Comparison of ENCODE assay signal across 1 cellular context in the genomic region with DNA sequence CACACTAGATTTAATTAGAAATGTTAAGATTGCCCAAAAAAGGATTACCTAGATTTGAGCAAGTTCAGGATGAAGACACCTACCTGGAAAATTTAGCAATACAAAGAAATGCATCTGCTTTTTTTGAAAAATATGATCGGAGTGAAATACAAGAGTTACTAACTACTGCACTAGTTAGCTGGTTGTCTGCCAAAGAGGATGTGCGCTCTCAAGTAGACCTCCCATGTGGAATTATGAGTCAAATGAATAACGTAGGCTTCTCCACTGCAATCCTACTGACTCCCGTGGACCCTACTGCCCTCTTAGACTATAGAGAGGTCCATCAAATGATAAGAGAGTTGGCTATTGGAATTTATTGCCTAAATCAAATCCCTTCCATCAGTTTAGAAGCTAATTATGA.
TF ChIP-seq lines count a peak whose summit lies in the region.

No MANE protein-coding gene starts in this region.

TF ChIP-seq in SK-N-SH treated with all-trans-retinoic acid at 6 μM for 48 hours, 23 proteins besides CTCF, POLR2A, EP300 and RAD21 (continued from another document):
- TF ChIP-seq, protein P1, sequence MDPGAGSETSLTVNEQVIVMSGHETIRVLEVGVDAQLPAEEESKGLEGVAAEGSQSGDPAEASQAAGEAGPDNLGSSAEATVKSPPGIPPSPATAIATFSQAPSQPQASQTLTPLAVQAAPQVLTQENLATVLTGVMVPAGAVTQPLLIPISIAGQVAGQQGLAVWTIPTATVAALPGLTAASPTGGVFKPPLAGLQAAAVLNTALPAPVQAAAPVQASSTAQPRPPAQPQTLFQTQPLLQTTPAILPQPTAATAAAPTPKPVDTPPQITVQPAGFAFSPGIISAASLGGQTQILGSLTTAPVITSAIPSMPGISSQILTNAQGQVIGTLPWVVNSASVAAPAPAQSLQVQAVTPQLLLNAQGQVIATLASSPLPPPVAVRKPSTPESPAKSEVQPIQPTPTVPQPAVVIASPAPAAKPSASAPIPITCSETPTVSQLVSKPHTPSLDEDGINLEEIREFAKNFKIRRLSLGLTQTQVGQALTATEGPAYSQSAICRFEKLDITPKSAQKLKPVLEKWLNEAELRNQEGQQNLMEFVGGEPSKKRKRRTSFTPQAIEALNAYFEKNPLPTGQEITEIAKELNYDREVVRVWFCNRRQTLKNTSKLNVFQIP (CRISPR knock-in tag; IDR thresholded peaks at IDR 0.05; ENCODE audit: borderline replicate concordance, low read depth): no peak
- no peak for TF ChIP-seq TSHZ2 (CRISPR knock-in tag; IDR thresholded peaks at IDR 0.05)
- TF ChIP-seq, protein P2, sequence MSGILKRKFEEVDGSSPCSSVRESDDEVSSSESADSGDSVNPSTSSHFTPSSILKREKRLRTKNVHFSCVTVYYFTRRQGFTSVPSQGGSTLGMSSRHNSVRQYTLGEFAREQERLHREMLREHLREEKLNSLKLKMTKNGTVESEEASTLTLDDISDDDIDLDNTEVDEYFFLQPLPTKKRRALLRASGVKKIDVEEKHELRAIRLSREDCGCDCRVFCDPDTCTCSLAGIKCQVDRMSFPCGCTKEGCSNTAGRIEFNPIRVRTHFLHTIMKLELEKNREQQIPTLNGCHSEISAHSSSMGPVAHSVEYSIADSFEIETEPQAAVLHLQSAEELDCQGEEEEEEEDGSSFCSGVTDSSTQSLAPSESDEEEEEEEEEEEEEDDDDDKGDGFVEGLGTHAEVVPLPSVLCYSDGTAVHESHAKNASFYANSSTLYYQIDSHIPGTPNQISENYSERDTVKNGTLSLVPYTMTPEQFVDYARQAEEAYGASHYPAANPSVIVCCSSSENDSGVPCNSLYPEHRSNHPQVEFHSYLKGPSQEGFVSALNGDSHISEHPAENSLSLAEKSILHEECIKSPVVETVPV (CRISPR knock-in tag; IDR thresholded peaks at IDR 0.05): no peak
- no peak for TF ChIP-seq RARB (CRISPR knock-in tag; IDR thresholded peaks at IDR 0.05)
- no peak for TF ChIP-seq ISL1 (CRISPR knock-in tag; IDR thresholded peaks at IDR 0.05)
- no peak for TF ChIP-seq CSDC2 (CRISPR knock-in tag; IDR thresholded peaks at IDR 0.05)
- TF ChIP-seq ZNF70 (CRISPR knock-in tag; IDR thresholded peaks at IDR 0.05): no peak
- no peak for TF ChIP-seq ZFP3 (CRISPR knock-in tag; IDR thresholded peaks at IDR 0.05)
- no peak for TF ChIP-seq ARNTL (CRISPR knock-in tag; IDR thresholded peaks at IDR 0.05; ENCODE audit: borderline replicate concordance, low read depth)
- no peak for TF ChIP-seq TOX (CRISPR knock-in tag; IDR thresholded peaks at IDR 0.05; ENCODE audit: borderline replicate concordance)
- TF ChIP-seq ZFP30 (CRISPR knock-in tag; IDR thresholded peaks at IDR 0.05): no peak
- TF ChIP-seq PATZ1 (CRISPR knock-in tag; IDR thresholded peaks at IDR 0.05; ENCODE audit: borderline replicate concordance): no peak
